In the genomic region with DNA sequence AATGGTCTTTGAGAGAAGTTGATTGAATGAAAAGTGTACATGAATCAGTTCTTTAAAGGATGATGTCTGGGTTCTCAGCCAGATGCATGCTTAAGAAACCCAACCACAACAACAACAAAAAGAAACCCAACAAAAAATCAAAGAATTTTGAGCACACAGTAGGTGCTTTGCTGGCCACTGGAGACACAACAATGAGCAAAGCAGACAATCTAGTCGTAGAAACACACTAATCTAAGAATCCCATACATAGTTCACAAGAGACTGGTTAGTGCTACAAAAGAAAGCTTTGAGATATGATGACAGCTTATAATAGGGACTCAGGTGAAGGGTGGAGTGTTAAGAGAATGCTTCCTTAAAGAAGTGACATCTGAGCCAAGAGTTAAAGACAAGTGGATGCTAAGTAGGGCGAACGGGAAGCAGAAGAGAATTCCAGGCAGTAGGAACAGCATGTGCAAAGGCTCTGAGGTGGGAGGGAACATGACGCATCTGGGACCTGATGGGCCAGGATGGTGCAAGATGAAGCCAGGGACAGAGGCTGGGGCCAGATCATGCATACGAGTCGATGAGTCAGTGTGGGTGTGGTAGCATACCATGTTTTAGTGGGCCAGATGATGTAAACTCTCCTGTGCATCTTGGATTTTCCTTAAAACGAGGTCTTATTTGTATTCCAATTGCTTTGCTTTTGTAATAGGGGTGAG, we compare ENCODE assay signal across 11 cellular contexts. TPM values are rescaled to one million over a fixed set of nuclear protein-coding genes. Genes with fewer than 3 reads are reported as not detected.
DNase-seq lines count a peak whose midpoint lies in the region; ATAC-seq, FAIRE-seq and TF ChIP-seq lines count a peak whose summit lies in the region.
"Had no signal": no experiment of that assay in that cellular context is flagged by ENCODE, and none has a peak within 500 bp of the region (broad histone marks: within the 10 kb centered on the region; RNA-seq: fewer than 3 reads in every experiment).

No MANE protein-coding gene starts in this region.

- no peak overlapping the region for H3K4me2 ChIP-seq in fibroblast of lung (ENCODE audit: extremely low read depth, insufficient read depth, low read length)

- no peak overlapping the region for H2AFZ ChIP-seq in fibroblast of lung (ENCODE audit: low read length)

- no peaks in the 10 kb centered on the region for H3K27me3 Mint-ChIP-seq in activated T-cell treated with anti-CD3 and anti-CD28 coated beads, Interleukin-2, amount 50 U/mL, for 4 hours (ENCODE audit: low read depth)

- 51 to 65% (median 55%) methylated on average over 7 of the region's 7 CpGs for WGBS in small intestine, 3 donors

- H3K27ac ChIP-seq in fibroblast of lung (ENCODE audit: insufficient read depth, low read length) (no peak overlapping the region), small intestine (ENCODE audit: low read depth in 1 of 2, low read length in 1 of 2) (no peak overlapping the region)
- H3K27ac ChIP-seq: SK-N-MC had no signal

- no peak overlapping the region for H3K9ac ChIP-seq in fibroblast of lung (ENCODE audit: insufficient read depth, low read length)

- H3K4me3 Mint-ChIP-seq in activated T-cell treated with anti-CD3 and anti-CD28 coated beads, Interleukin-2, amount 50 U/mL, for 4 hours = no peak overlapping the region

- H4K20me1 ChIP-seq in fibroblast of lung (ENCODE audit: control insufficient read depth, extremely low read depth, insufficient read depth, low read length) = no peaks in the 10 kb centered on the region

- TF ChIP-seq POLR2A in H54 (IDR thresholded peaks at IDR 0.05; ENCODE audit: low read depth, low read length) = no peak

- H3K27me3 ChIP-seq in fibroblast of lung (ENCODE audit: control insufficient read depth, insufficient read depth, low read length) (no peaks in the 10 kb centered on the region), small intestine (ENCODE audit: control insufficient read depth in 2 of 2, insufficient read depth in 2 of 2, low read length in 2 of 2) (no peaks in the 10 kb centered on the region)

- DNase-seq in H54 (ENCODE audit: insufficient read length, low spot score) = peak; percentile 81
- DNase-seq in NCI-H69 (lab: John Stamatoyannopoulos, UW) = peak; percentile 23
- peak; percentile 81 to 98 for DNase-seq in fibroblast of lung (ENCODE audit: low read depth in 2 of 2)
- peak; percentile 81 for DNase-seq in small intestine
- DNase-seq in activated T-cell treated with anti-CD3 and anti-CD28 coated beads, Interleukin-2, amount 50 U/mL, for 4 hours = no peak
- DNase-seq in hypothalamus (lab: John Stamatoyannopoulos, UW) = no peak
- DNase-seq: activated CD4-positive, alpha-beta T cell treated with anti-CD3 and anti-CD28 coated beads, Interleukin-2, amount 50 U/mL, for 48 hours; NCI-H2081 had no signal

- no peak overlapping the region for H3K4me3 ChIP-seq in fibroblast of lung (replicated peaks in 1 of 4; ENCODE audit: control extremely low read depth in 1 of 4, insufficient read depth in 1 of 4, low read depth in 3 of 4, low read length in 4 of 4)
- no peak overlapping the region for H3K4me3 ChIP-seq in small intestine (ENCODE audit: low read depth in 1 of 2, low read length in 2 of 2)
- H3K4me3 ChIP-seq: SK-N-MC had no signal

- no peak for TF ChIP-seq CTCF in fibroblast of lung (conservative IDR thresholded peaks at IDR 0.05 in 1 of 2, IDR thresholded peaks at IDR 0.05 in 1 of 2; ENCODE audit: low read depth in 1 of 2, low read length in 2 of 2)

- H3K4me1 ChIP-seq in fibroblast of lung (ENCODE audit: control insufficient read depth, extremely low read depth, insufficient read depth, low read length) = peaks cover 5% of the 10 kb centered on the region
- no peaks in the 10 kb centered on the region for H3K4me1 ChIP-seq in small intestine (ENCODE audit: control insufficient read depth in 2 of 2, insufficient read depth in 1 of 2, low read depth in 1 of 2, low read length in 1 of 2)

- no peak for ATAC-seq in activated T-cell treated with anti-CD3 and anti-CD28 coated beads, Interleukin-2, amount 50 U/mL, for 4 hours
- ATAC-seq in GM21360 (IDR thresholded peaks at IDR 0.05; ENCODE audit: unreplicated experiment) = no peak

- no peaks in the 10 kb centered on the region for H3K79me2 ChIP-seq in fibroblast of lung (ENCODE audit: control insufficient read depth, insufficient read depth, low read length)

- H3K4me1 Mint-ChIP-seq in activated T-cell treated with anti-CD3 and anti-CD28 coated beads, Interleukin-2, amount 50 U/mL, for 4 hours (ENCODE audit: low read depth) = peaks cover 10% of the 10 kb centered on the region

- peak; percentile 95 for FAIRE-seq in H54 (lab: Jason Lieb, UNC)
- FAIRE-seq in small intestine (lab: Jason Lieb, UNC) = no peak
- FAIRE-seq: frontal cortex had no signal

- no peaks in the 10 kb centered on the region for H3K9me3 ChIP-seq in fibroblast of lung (ENCODE audit: control insufficient read depth, insufficient read depth, low read depth, low read length)
- H3K9me3 ChIP-seq in small intestine (ENCODE audit: control insufficient read depth, low read depth) = no peaks in the 10 kb centered on the region

- H3K9me3 Mint-ChIP-seq in activated T-cell treated with anti-CD3 and anti-CD28 coated beads, Interleukin-2, amount 50 U/mL, for 4 hours = no peaks in the 10 kb centered on the region

- H3K36me3 ChIP-seq in fibroblast of lung (ENCODE audit: control insufficient read depth, insufficient read depth, low read length) (no peaks in the 10 kb centered on the region), small intestine (ENCODE audit: control insufficient read depth in 2 of 2, insufficient read depth in 2 of 2, low read length in 2 of 2) (no peaks in the 10 kb centered on the region)

- H3K36me3 Mint-ChIP-seq in activated T-cell treated with anti-CD3 and anti-CD28 coated beads, Interleukin-2, amount 50 U/mL, for 4 hours (ENCODE audit: insufficient read depth) = no peaks in the 10 kb centered on the region

RNA-seq across cellular contexts. Expression of a gene that starts 4.6 kb away (rescaled TPM):
- total RNA-seq in fibroblast of lung = 10.0 and 21.3 TPM in 2 replicates
- polyA plus RNA-seq in fibroblast of lung (3.4 and 5.5 TPM in 2 replicates), small intestine (100 to 1,000 TPM in 2 of 3 donors, 10 to 100 TPM in 1; 71.2 to 284 (median 126) TPM)
- polyA plus RNA-seq in fibroblast of lung (2012) = 4.4 and 7.7 TPM in 2 replicates
- 50.0 and 59.5 TPM in 2 replicates for polyA minus RNA-seq in fibroblast of lung (ENCODE audit: low replicate concordance)
- 10 to 100 TPM; 23.2 to 34.5 (median 32.1) TPM for total RNA-seq in activated T-cell treated with anti-CD3 and anti-CD28 coated beads, Interleukin-2, amount 50 U/mL, for 4 hours

RNA-seq across cellular contexts. Expression of a gene that starts 56.3 kb away (rescaled TPM):
- 1.2 and 1.3 TPM in 2 replicates for total RNA-seq in fibroblast of lung
- polyA plus RNA-seq in fibroblast of lung (0.06 TPM in 2 replicates), small intestine (under 1 TPM in 2 of 3 donors, not detected in 1; 0.13 to 0.27 TPM)
- polyA plus RNA-seq in fibroblast of lung (2012) = 0.05 and 0.06 TPM in 2 replicates
- polyA minus RNA-seq in fibroblast of lung (ENCODE audit: low replicate concordance) = not detected in 2 replicates
- total RNA-seq in activated T-cell treated with anti-CD3 and anti-CD28 coated beads, Interleukin-2, amount 50 U/mL, for 4 hours = 1 to 10 TPM in 1 of 3 donors, under 1 TPM in 2; 0.40 to 1.3 (median 0.43) TPM

Comparison
In these comparisons a context has a peak if more than half of its experiments do, and no peak if none do; other contexts are left out.
1. DNase-seq: peak in H54 (single experiment), NCI-H69 (single experiment), fibroblast of lung (2 of 2) and small intestine (single experiment); none in activated T-cell treated with anti-CD3 and anti-CD28 coated beads, Interleukin-2, amount 50 U/mL, for 4 hours (single experiment) and hypothalamus (0 of 51).